14 cellular contexts compared by ENCODE assay signal in genomic region chr3:131110087-131110486, GRCh38.
DNase-seq lines count a peak whose midpoint lies in the region; ATAC-seq, FAIRE-seq and TF ChIP-seq lines count a peak whose summit lies in the region.
"Had no signal": no experiment of that assay in that cellular context is flagged by ENCODE, and none has a peak within 500 bp of the region (broad histone marks: within the 10 kb centered on the region; RNA-seq: fewer than 3 reads in every experiment).

No MANE protein-coding gene starts in this region.

- H3K4me3 ChIP-seq in epithelial cell of esophagus (ENCODE audit: low read length) = no peak overlapping the region
- H3K4me3 ChIP-seq: lower lobe of right lung had no signal

- DNase-seq in GM04504 (ENCODE audit: low read depth) (peak; percentile 43), RCC 7860 (ENCODE audit: low spot score) (peak; percentile 51), epithelial cell of esophagus (ENCODE audit: low read depth) (peak; percentile 47), renal cortical epithelial cell (ENCODE audit: low read depth) (peak; percentile 89), occipital lobe (lab: John Stamatoyannopoulos, UW) (no peak), DMS53 treated with DMSO at 0.1 percent for 48 hours (lab: John Stamatoyannopoulos, UW; ENCODE audit: unreplicated experiment) (no peak)
- DNase-seq: activated CD4-positive, alpha-beta memory T cell treated with anti-CD3 and anti-CD28 coated beads, Interleukin-2, amount 10 ng/mL, durations not matched to agents 7 days and 5 days; CD8-positive, alpha-beta T cell; lower lobe of right lung; NCI-H1092 treated with DMSO at 0.1 percent for 48 hours; NCI-H446; T-helper 9 cell had no signal

- ATAC-seq in HG03442 (IDR thresholded peaks at IDR 0.05; ENCODE audit: unreplicated experiment) = no peak
- ATAC-seq in GM21381 (IDR thresholded peaks at IDR 0.05; ENCODE audit: unreplicated experiment) = no peak
- ATAC-seq: CD8-positive, alpha-beta T cell; lower lobe of right lung had no signal

- peak; percentile 46 for FAIRE-seq in RCC 7860 (lab: Jason Lieb, UNC)

- TF ChIP-seq CTCF in epithelial cell of esophagus (IDR thresholded peaks at IDR 0.05; ENCODE audit: insufficient read depth, low read depth, low read length, missing control alignments) = no peak

Comparison
In these comparisons a context has a peak if more than half of its experiments do, and no peak if none do; other contexts are left out.
1. DNase-seq: peak in GM04504 (single experiment), RCC 7860 (single experiment), epithelial cell of esophagus (single experiment) and renal cortical epithelial cell (single experiment); none in occipital lobe (single experiment) and DMS53 treated with DMSO at 0.1 percent for 48 hours (single experiment).